Comparison of ENCODE assay signal across 1 cellular context in genomic region chr6:169826697-169827096, GRCh38.
TF ChIP-seq lines count a peak whose summit lies in the region.

No MANE protein-coding gene starts in this region.

TF ChIP-seq in SK-N-SH, 30 proteins besides CTCF, POLR2A, EP300 and RAD21 (continued from another document):
- TF ChIP-seq MAX (IDR thresholded peaks at IDR 0.05; ENCODE audit: low read depth) (no peak), RXRA (IDR thresholded peaks at IDR 0.05; ENCODE audit: borderline replicate concordance, low read depth) (no peak), IRF3 (IDR thresholded peaks at IDR 0.05; ENCODE audit: low read depth, low read length) (no peak), REST (IDR thresholded peaks at IDR 0.05; ENCODE audit: low read depth, low read length) (no peak), NRF1 (IDR thresholded peaks at IDR 0.05; ENCODE audit: low read depth, low read length) (no peak)
